Comparison of ENCODE assay signal across 8 cellular contexts in the genomic region with DNA sequence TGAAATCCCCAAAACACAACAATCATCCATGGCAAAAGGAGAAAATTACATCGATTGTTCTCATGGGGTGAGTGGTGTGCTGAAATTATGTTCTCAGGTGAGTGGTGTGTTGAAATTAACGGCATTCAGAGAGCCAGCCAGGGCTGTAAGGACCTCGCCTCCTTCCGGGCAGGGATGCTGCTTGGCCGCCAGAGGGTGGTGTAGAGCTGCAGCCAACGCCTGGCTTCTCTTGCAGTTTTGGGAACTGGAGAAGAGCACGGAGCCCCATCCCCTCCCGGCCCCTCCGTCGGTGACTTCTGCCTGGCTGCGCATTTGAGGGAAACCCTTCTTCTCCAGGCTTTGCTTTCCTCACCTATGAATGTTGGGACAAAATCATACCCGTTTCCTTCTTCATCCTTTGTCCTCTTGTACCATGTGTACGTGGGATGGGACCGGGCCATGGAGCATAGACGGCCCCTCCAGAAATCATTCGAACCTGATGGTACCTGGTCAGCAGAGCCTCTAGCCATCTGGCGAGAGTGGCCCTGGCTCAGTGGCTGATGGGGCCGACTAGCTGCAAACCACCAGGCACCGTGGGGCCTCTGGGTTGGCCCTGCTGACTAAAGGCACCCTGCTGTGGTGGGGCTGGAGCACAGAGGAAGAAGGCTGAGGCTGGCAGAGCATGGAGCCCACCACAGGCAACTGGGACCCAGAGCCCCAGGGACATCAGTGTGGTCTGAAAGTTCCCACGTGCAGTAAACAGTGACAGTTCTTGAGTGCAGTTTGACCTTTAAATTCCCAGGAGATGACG. TPM values are rescaled to one million over a fixed set of nuclear protein-coding genes. Genes with fewer than 3 reads are reported as not detected.
DNase-seq lines count a peak whose midpoint lies in the region; ATAC-seq and TF ChIP-seq lines count a peak whose summit lies in the region.

No MANE protein-coding gene starts in this region.

- H3K36me3 Mint-ChIP-seq in Caco-2 (ENCODE audit: insufficient read depth, unreplicated experiment) = peaks cover 18% of the 10 kb centered on the region
- H3K36me3 Mint-ChIP-seq in T-helper 2 cell treated with Interferon-gamma antibody and Interleukin-4, amounts not matched to agents 5 μg/mL and 100 μg/mL, for 36 hours (ENCODE audit: low read depth) = peaks cover 16% of the 10 kb centered on the region

- TF ChIP-seq CTCF in Caco-2 (IDR thresholded peaks at IDR 0.05; ENCODE audit: insufficient read depth in 1 of 2, low read depth in 1 of 2, low read length in 1 of 2, severe bottlenecking in 1 of 2, unreplicated experiment in 1 of 2) (peak; percentile 82 to 93), KMS-11 (conservative IDR thresholded peaks at IDR 0.05; ENCODE audit: low read depth, low read length) (peak; percentile 62), body of pancreas (IDR thresholded peaks at IDR 0.05) (peak; percentile 74 to 92 (median 81))

- H3K4me1 ChIP-seq in Caco-2 (peaks cover 14% of the 10 kb centered on the region), KMS-11 (ENCODE audit: low read depth, poor library complexity, severe bottlenecking) (no peaks in the 10 kb centered on the region), body of pancreas (no peaks in the 10 kb centered on the region)

- BruUV-seq in Caco-2 (replicated peaks; lab: Mats Ljungman, UMichigan) = no TSS peak

- no peak overlapping the region for H3K27ac Mint-ChIP-seq in Caco-2 (ENCODE audit: unreplicated experiment)
- no peak overlapping the region for H3K27ac Mint-ChIP-seq in T-helper 2 cell treated with Interferon-gamma antibody and Interleukin-4, amounts not matched to agents 5 μg/mL and 100 μg/mL, for 36 hours

- H4K20me1 ChIP-seq in KMS-11 (ENCODE audit: insufficient read depth) = no peaks in the 10 kb centered on the region

- no peak overlapping the region for H2AFZ ChIP-seq in KMS-11 (ENCODE audit: low read depth)

- POLR2A ChIA-PET in Caco-2 (lab: Charles Lee) = no interaction called here

- ATAC-seq in GM21367 (IDR thresholded peaks at IDR 0.05; ENCODE audit: unreplicated experiment) = peak; percentile 59
- ATAC-seq in body of pancreas = peak; percentile 60

- no peak for TF ChIP-seq POLR2A in body of pancreas (IDR thresholded peaks at IDR 0.05)

- H3K4me3 ChIP-seq in Caco-2 (ENCODE audit: low read depth, low read length) = no peak overlapping the region
- H3K4me3 ChIP-seq in KMS-11 (IDR thresholded peaks at IDR 0.05; ENCODE audit: insufficient read depth, low read depth, low read length) = no peak overlapping the region
- no peak overlapping the region for H3K4me3 ChIP-seq in body of pancreas

- H3K27me3 ChIP-seq in Caco-2 (replicated peaks; ENCODE audit: control insufficient read depth, insufficient read depth, low read length) = no peaks in the 10 kb centered on the region
- H3K27me3 ChIP-seq in KMS-11 (ENCODE audit: insufficient read depth, low read depth) = no peaks in the 10 kb centered on the region
- no peaks in the 10 kb centered on the region for H3K27me3 ChIP-seq in body of pancreas

- H3K4me3 Mint-ChIP-seq in Caco-2 (ENCODE audit: unreplicated experiment) = no peak overlapping the region
- H3K4me3 Mint-ChIP-seq in T-helper 2 cell treated with Interferon-gamma antibody and Interleukin-4, amounts not matched to agents 5 μg/mL and 100 μg/mL, for 36 hours = no peak overlapping the region

- H3K4me2 ChIP-seq in KMS-11 = no peak overlapping the region

- no peaks in the 10 kb centered on the region for H3K79me2 ChIP-seq in KMS-11 (ENCODE audit: insufficient read depth, low read depth)

- H3K27ac ChIP-seq in KMS-11 (no peak overlapping the region), body of pancreas (no peak overlapping the region)

- H3K9me3 ChIP-seq in Caco-2 (no peaks in the 10 kb centered on the region), body of pancreas (no peaks in the 10 kb centered on the region)

- peaks cover 7% of the 10 kb centered on the region for H3K4me1 Mint-ChIP-seq in Caco-2 (ENCODE audit: low read depth, unreplicated experiment)
- H3K4me1 Mint-ChIP-seq in T-helper 2 cell treated with Interferon-gamma antibody and Interleukin-4, amounts not matched to agents 5 μg/mL and 100 μg/mL, for 36 hours (ENCODE audit: low read depth) = no peaks in the 10 kb centered on the region

- H3K9ac ChIP-seq in KMS-11 = no peak overlapping the region

- 51 to 52% methylated on average over 21 of the region's 21 CpGs for WGBS in body of pancreas, 2 donors

- intact Hi-C loops in Caco-2 (cut with micrococcal nuclease; ENCODE audit: unreplicated experiment) (loop anchor here (1.0 to 2.0 kb wide), 4 partner anchors 78 to 450 kb away; no protein-coding TSS in a partner anchor), body of pancreas (cut with DNase I) (loop anchor here (5.0 kb wide), 1 partner anchor 123 kb away; a partner anchor contains a TSS)

- peak; percentile 60 to 80 for DNase-seq in Caco-2
- peak; percentile 21 for DNase-seq in T-helper 2 cell treated with Interferon-gamma antibody and Interleukin-4, amounts not matched to agents 5 μg/mL and 100 μg/mL, for 36 hours (ENCODE audit: low spot score)
- DNase-seq in body of pancreas = peak; percentile 57 to 64 (median 62)
- DNase-seq in iPS-NIHi7 (ENCODE audit: extremely low spot score) = peak; percentile 91
- DNase-seq in stimulated activated CD4-positive, alpha-beta T cell treated with anti-CD3 and anti-CD28 coated beads, Interleukin-15, amount 100 ng/mL, for 48 hours (ENCODE audit: low read depth in 2 of 2) = peak; percentile 24 to 35
- DNase-seq in NCI-H446 treated with DMSO at 0.1 percent for 48 hours (lab: John Stamatoyannopoulos, UW) = no peak

- CTCF ChIA-PET in Caco-2 (lab: Charles Lee) = interaction anchor here (1.0 to 1.7 kb wide), 3 partner anchors 111 to 128 kb away, joined by 3 to 8 read pairs (median 4); a partner anchor contains a TSS

- H3K27me3 Mint-ChIP-seq in Caco-2 (ENCODE audit: insufficient read depth, unreplicated experiment) = no peaks in the 10 kb centered on the region
- no peaks in the 10 kb centered on the region for H3K27me3 Mint-ChIP-seq in T-helper 2 cell treated with Interferon-gamma antibody and Interleukin-4, amounts not matched to agents 5 μg/mL and 100 μg/mL, for 36 hours (ENCODE audit: low read depth)

- H3K9me3 Mint-ChIP-seq in Caco-2 (ENCODE audit: unreplicated experiment) = no peaks in the 10 kb centered on the region
- no peaks in the 10 kb centered on the region for H3K9me3 Mint-ChIP-seq in T-helper 2 cell treated with Interferon-gamma antibody and Interleukin-4, amounts not matched to agents 5 μg/mL and 100 μg/mL, for 36 hours

- H3K36me3 ChIP-seq in Caco-2 (ENCODE audit: control insufficient read depth, insufficient read depth, low read length) (peaks cover 2% of the 10 kb centered on the region; the same call in 1 of the 2 replicates), KMS-11 (ENCODE audit: insufficient read depth) (no peaks in the 10 kb centered on the region), body of pancreas (replicated peaks in 1 of 2; ENCODE audit: insufficient read depth in 1 of 2, low read depth in 2 of 2) (peaks cover 5 to 10% of the 10 kb centered on the region in 2 donors)

RNA-seq across cellular contexts. Expression of a gene that starts 28.4 kb away (rescaled TPM):
- total RNA-seq in Caco-2 (2022) (22.3 and 23.4 TPM in 2 replicates), body of pancreas (10 to 100 TPM; 13.2 to 60.0 TPM)

RNA-seq across cellular contexts. Expression of a gene that starts 28.4 kb away (rescaled TPM):
- total RNA-seq in Caco-2 (2022) (11.5 and 14.1 TPM in 2 replicates), body of pancreas (10 to 100 TPM; 18.4 to 23.4 TPM)
